Comparison of ENCODE assay signal across 2 cellular contexts in genomic region chr7:17863815-17864159, GRCh38.
TF ChIP-seq lines count a peak whose summit lies in the region.

No MANE protein-coding gene starts in this region.

TF ChIP-seq in GM23338, 12 proteins besides CTCF, POLR2A, EP300 and RAD21 (continued from another document):
- TF ChIP-seq ZNF331 (CRISPR knock-in tag; IDR thresholded peaks at IDR 0.05; ENCODE audit: low read depth) (no peak), STAT1 (IDR thresholded peaks at IDR 0.05; ENCODE audit: unreplicated experiment) (no peak), EZH2 (IDR thresholded peaks at IDR 0.05; ENCODE audit: low read depth, unreplicated experiment) (no peak), EZH2phosphoT487 (IDR thresholded peaks at IDR 0.05; ENCODE audit: unreplicated experiment) (no peak), ZNF114 (CRISPR knock-in tag; IDR thresholded peaks at IDR 0.05) (no peak)
- TF ChIP-seq, protein P1, sequence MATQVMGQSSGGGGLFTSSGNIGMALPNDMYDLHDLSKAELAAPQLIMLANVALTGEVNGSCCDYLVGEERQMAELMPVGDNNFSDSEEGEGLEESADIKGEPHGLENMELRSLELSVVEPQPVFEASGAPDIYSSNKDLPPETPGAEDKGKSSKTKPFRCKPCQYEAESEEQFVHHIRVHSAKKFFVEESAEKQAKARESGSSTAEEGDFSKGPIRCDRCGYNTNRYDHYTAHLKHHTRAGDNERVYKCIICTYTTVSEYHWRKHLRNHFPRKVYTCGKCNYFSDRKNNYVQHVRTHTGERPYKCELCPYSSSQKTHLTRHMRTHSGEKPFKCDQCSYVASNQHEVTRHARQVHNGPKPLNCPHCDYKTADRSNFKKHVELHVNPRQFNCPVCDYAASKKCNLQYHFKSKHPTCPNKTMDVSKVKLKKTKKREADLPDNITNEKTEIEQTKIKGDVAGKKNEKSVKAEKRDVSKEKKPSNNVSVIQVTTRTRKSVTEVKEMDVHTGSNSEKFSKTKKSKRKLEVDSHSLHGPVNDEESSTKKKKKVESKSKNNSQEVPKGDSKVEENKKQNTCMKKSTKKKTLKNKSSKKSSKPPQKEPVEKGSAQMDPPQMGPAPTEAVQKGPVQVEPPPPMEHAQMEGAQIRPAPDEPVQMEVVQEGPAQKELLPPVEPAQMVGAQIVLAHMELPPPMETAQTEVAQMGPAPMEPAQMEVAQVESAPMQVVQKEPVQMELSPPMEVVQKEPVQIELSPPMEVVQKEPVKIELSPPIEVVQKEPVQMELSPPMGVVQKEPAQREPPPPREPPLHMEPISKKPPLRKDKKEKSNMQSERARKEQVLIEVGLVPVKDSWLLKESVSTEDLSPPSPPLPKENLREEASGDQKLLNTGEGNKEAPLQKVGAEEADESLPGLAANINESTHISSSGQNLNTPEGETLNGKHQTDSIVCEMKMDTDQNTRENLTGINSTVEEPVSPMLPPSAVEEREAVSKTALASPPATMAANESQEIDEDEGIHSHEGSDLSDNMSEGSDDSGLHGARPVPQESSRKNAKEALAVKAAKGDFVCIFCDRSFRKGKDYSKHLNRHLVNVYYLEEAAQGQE (IDR thresholded peaks at IDR 0.05; ENCODE audit: unreplicated experiment): no peak
TF ChIP-seq in GM23338: peak in this region for 0.

TF ChIP-seq in WTC11, 78 proteins besides CTCF, POLR2A, EP300 and RAD21 (continued from another document):
- TF ChIP-seq, protein P2, sequence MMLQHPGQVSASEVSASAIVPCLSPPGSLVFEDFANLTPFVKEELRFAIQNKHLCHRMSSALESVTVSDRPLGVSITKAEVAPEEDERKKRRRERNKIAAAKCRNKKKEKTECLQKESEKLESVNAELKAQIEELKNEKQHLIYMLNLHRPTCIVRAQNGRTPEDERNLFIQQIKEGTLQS (CRISPR knock-in tag; conservative IDR thresholded peaks at IDR 0.05): no peak
- no peak for TF ChIP-seq NFYB (CRISPR knock-in tag; conservative IDR thresholded peaks at IDR 0.05; ENCODE audit: low read depth)
- no peak for TF ChIP-seq GTF2I (CRISPR knock-in tag; conservative IDR thresholded peaks at IDR 0.05)
TF ChIP-seq in WTC11: peak in this region for 0.
